In genomic region chr2:113124181-113124961, GRCh38 we compare ENCODE assay signal across 8 cellular contexts. TPM values are rescaled to one million over a fixed set of nuclear protein-coding genes. Genes with fewer than 3 reads are reported as not detected.
A peak's percentile ranks its signal among the peaks of the same experiment; 100 is the strongest.
DNase-seq lines count a peak whose midpoint lies in the region; ATAC-seq and TF ChIP-seq lines count a peak whose summit lies in the region.

No MANE protein-coding gene starts in this region.

- intact Hi-C loops in left colon (cut with DNase I, micrococcal nuclease) = no loop called here

- peak; percentile 41 for ATAC-seq in GM19324 (IDR thresholded peaks at IDR 0.05; ENCODE audit: low FRiP score, unreplicated experiment)
- ATAC-seq in HG03378 (IDR thresholded peaks at IDR 0.05; ENCODE audit: unreplicated experiment) = peak; percentile 47
- peak; percentile 50 for ATAC-seq in omental fat pad (ENCODE audit: low FRiP score)
- no peak for ATAC-seq in left colon

- in situ Hi-C loops in ACHN (cut with HindIII; ENCODE audit: low pct_ligation_motif_present, low pct_unique_long_range_greater_than_20kb, low sequenced_read_pairs) = no loop called here

- TF ChIP-seq CTCF in omental fat pad (IDR thresholded peaks at IDR 0.05) = no peak

- peak; percentile 28 for DNase-seq in amniotic epithelial cell (ENCODE audit: low read depth)
- DNase-seq in omental fat pad (ENCODE audit: low spot score) = no peak
- no peak for DNase-seq in ACHN
- no peak for DNase-seq in left colon
- no peak for DNase-seq in DMS79 treated with DMSO at 0.1 percent for 48 hours (lab: John Stamatoyannopoulos, UW)
- no peak for DNase-seq in D341Med (ENCODE audit: low spot score)

RNA-seq across cellular contexts. Expression of gene IL1RN, which starts 3.0 kb away (rescaled TPM):
- total RNA-seq in omental fat pad (100 to 1,000 TPM in 1 of 4 donors, 1 to 10 TPM in 3; 4.8 to 114 (median 7.1) TPM), left colon (10 to 100 TPM in 1 of 2 donors, 1 to 10 TPM in 1; 2.6 to 15.7 TPM)

RNA-seq across cellular contexts. Expression of gene PSD4, which starts 49.4 kb away (rescaled TPM):
- total RNA-seq in omental fat pad (10 to 100 TPM in 3 of 4 donors, 1 to 10 TPM in 1; 6.3 to 27.6 (median 13.1) TPM), left colon (10 to 100 TPM; 68.4 to 72.1 TPM)

RNA-seq across cellular contexts. Expression of gene IL1F10, which starts 56.6 kb away (rescaled TPM):
- not detected for total RNA-seq in omental fat pad
- not detected for total RNA-seq in left colon
